ENCODE assay signal across 35 cellular contexts in the genomic region with DNA sequence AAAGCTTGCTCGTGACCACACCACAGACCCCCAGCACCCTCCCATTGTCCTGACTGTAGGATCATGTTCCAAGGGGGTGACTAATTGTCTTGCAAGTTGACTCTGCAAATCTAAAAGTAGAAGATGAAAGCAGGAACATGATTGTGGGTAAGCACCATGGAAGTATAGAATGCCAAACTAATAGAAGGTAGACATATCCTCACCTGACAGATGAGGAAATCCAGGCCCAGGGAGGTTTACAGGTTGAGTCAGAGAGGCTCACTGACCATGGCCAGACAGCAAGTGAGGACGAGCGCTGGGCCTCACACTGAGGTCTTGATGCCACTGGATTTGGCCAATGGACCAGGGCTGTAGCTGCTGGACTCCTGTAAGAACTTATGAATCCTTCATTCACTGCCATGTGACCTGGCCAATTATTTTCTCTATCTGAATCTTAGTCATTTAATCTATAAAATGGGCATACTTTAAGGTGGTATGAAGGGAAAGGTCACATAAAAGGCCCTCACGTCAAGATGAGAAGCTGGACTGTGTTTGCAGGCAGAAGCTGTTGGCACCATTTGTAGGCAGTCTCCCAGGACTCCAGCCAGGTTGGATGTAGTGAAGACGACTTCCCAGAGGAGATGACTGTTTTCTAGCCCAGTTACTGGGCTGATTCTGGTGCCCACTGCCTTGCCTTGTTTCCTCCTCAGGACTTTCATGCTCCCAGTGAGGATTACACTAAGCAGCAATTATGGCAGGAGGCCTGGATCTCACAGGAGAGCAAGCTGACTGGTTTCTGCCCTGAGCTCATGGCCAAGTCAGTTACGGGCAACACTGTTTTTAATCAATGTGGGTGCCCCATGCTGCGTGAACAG. TPM values are rescaled to one million over a fixed set of nuclear protein-coding genes. Genes with fewer than 3 reads are reported as not detected.
"Had no signal": no experiment of that assay in that cellular context is flagged by ENCODE, and none has a peak within 500 bp of the region (broad histone marks: within the 10 kb centered on the region; RNA-seq: fewer than 3 reads in every experiment).

No MANE protein-coding gene starts in this region.

- H3K27me3 ChIP-seq: SJSA1 had no signal

- H3K27ac Mint-ChIP-seq: activated CD4-positive, alpha-beta T cell treated with anti-CD3 and anti-CD28 coated beads for 36 hours; activated CD4-positive, alpha-beta T cell treated with anti-CD3 and anti-CD28 coated beads, Interleukin-2, amount 10 ng/mL, durations not matched to agents 7 days and 5 days; activated CD8-positive, alpha-beta T cell treated with anti-CD3 and anti-CD28 coated beads, Interleukin-2, amount 10 ng/mL, durations not matched to agents 7 days and 5 days; activated naive CD4-positive, alpha-beta T cell treated with anti-CD3 and anti-CD28 coated beads, Interleukin-2, amount 10 ng/mL, durations not matched to agents 7 days and 5 days; activated naive CD8-positive, alpha-beta T cell; activated naive CD8-positive, alpha-beta T cell treated with anti-CD3 and anti-CD28 coated beads, Interleukin-2, amount 50 U/mL, for 24 hours; brain; T-helper 1 cell treated with Interleukin-12 subunit alpha and Interleukin-12 subunit beta and Interleukin-4 antibody, amounts not matched to agents 30 μg/mL and 1 μg/mL, for 36 hours; T-helper 2 cell treated with Interferon-gamma antibody and Interleukin-4, amounts not matched to agents 5 μg/mL and 100 μg/mL, for 36 hours; WTC11 had no signal

- DNase-seq: activated CD4-positive, alpha-beta T cell treated with anti-CD3 and anti-CD28 coated beads for 36 hours; activated CD4-positive, alpha-beta T cell treated with anti-CD3 and anti-CD28 coated beads, Interleukin-2, amount 10 ng/mL, durations not matched to agents 7 days and 5 days; activated CD4-positive, alpha-beta T cell treated with anti-CD3 and anti-CD28 coated beads, Interleukin-2, amount 50 U/mL, for 48 hours; activated CD8-positive, alpha-beta memory T cell treated with anti-CD3 and anti-CD28 coated beads, Interleukin-2, amount 50 U/mL, for 48 hours; activated CD8-positive, alpha-beta T cell treated with anti-CD3 and anti-CD28 coated beads, Interleukin-2, amount 10 ng/mL, durations not matched to agents 7 days and 5 days; activated effector memory CD4-positive, alpha-beta T cell treated with Interleukin-2 at 50 U/mL for 16 hours; activated naive CD4-positive, alpha-beta T cell treated with anti-CD3 and anti-CD28 coated beads, Interleukin-2, amount 10 ng/mL, durations not matched to agents 7 days and 5 days; activated naive CD8-positive, alpha-beta T cell treated with anti-CD3 and anti-CD28 coated beads, Interleukin-2, amount 50 U/mL, for 24 hours; activated T-cell treated with anti-CD3 and anti-CD28 coated beads, Interleukin-2, amount 50 U/mL, for 48 hours; anterior cingulate cortex; caudate nucleus; KG1; NCI-H1092 treated with DMSO at 0.1 percent for 48 hours; NCI-H146; NCI-H187; NCI-H2029 treated with DMSO at 0.1 percent for 48 hours; NCI-H2107; NCI-H2171; NCI-H446 treated with DMSO at 0.1 percent for 48 hours; NCI-H524; NCI-H69; NCI-H82; SHP77 treated with DMSO at 0.1 percent for 48 hours; SK-N-SH had no signal

- H3K4me1 ChIP-seq: SJSA1 had no signal

- H3K27ac ChIP-seq: SJSA1 had no signal

- H3K36me3 Mint-ChIP-seq: activated naive CD4-positive, alpha-beta T cell treated with anti-CD3 and anti-CD28 coated beads, Interleukin-2, amount 10 ng/mL, durations not matched to agents 7 days and 5 days; activated naive CD8-positive, alpha-beta T cell; brain had no signal

- H3K9me3 ChIP-seq: SJSA1, SK-N-SH had no signal

- H3K27me3 Mint-ChIP-seq: activated CD4-positive, alpha-beta T cell treated with anti-CD3 and anti-CD28 coated beads for 36 hours; activated CD4-positive, alpha-beta T cell treated with anti-CD3 and anti-CD28 coated beads, Interleukin-2, amount 10 ng/mL, durations not matched to agents 7 days and 5 days; activated naive CD8-positive, alpha-beta T cell; activated naive CD8-positive, alpha-beta T cell treated with anti-CD3 and anti-CD28 coated beads, Interleukin-2, amount 50 U/mL, for 24 hours had no signal

- H3K4me3 ChIP-seq: SJSA1 had no signal

- H3K4me3 Mint-ChIP-seq: activated CD4-positive, alpha-beta T cell treated with anti-CD3 and anti-CD28 coated beads for 36 hours; activated CD4-positive, alpha-beta T cell treated with anti-CD3 and anti-CD28 coated beads, Interleukin-2, amount 10 ng/mL, durations not matched to agents 7 days and 5 days; activated CD8-positive, alpha-beta T cell treated with anti-CD3 and anti-CD28 coated beads, Interleukin-2, amount 10 ng/mL, durations not matched to agents 7 days and 5 days; activated naive CD4-positive, alpha-beta T cell treated with anti-CD3 and anti-CD28 coated beads, Interleukin-2, amount 10 ng/mL, durations not matched to agents 7 days and 5 days; activated naive CD8-positive, alpha-beta T cell; activated naive CD8-positive, alpha-beta T cell treated with anti-CD3 and anti-CD28 coated beads, Interleukin-2, amount 50 U/mL, for 24 hours; brain; T-helper 1 cell treated with Interleukin-12 subunit alpha and Interleukin-12 subunit beta and Interleukin-4 antibody, amounts not matched to agents 30 μg/mL and 1 μg/mL, for 36 hours; T-helper 2 cell treated with Interferon-gamma antibody and Interleukin-4, amounts not matched to agents 5 μg/mL and 100 μg/mL, for 36 hours; WTC11 had no signal

- ATAC-seq: activated CD4-positive, alpha-beta T cell treated with anti-CD3 and anti-CD28 coated beads for 36 hours; activated CD4-positive, CD25-positive, alpha-beta regulatory T cell treated with anti-CD3 and anti-CD28 coated beads, Interleukin-2, amount 50 U/mL, for 24 hours; activated CD8-positive, alpha-beta T cell treated with anti-CD3 and anti-CD28 coated beads, Interleukin-2, amount 10 ng/mL, durations not matched to agents 7 days and 5 days; activated naive CD8-positive, alpha-beta T cell treated with anti-CD3 and anti-CD28 coated beads, Interleukin-2, amount 50 U/mL, for 24 hours; Panc1; WTC11 had no signal

- H3K9me3 Mint-ChIP-seq: activated CD4-positive, alpha-beta T cell treated with anti-CD3 and anti-CD28 coated beads, Interleukin-2, amount 10 ng/mL, durations not matched to agents 7 days and 5 days; activated naive CD4-positive, alpha-beta T cell treated with anti-CD3 and anti-CD28 coated beads, Interleukin-2, amount 10 ng/mL, durations not matched to agents 7 days and 5 days; activated naive CD8-positive, alpha-beta T cell treated with anti-CD3 and anti-CD28 coated beads, Interleukin-2, amount 50 U/mL, for 24 hours; T-helper 1 cell treated with Interleukin-12 subunit alpha and Interleukin-12 subunit beta and Interleukin-4 antibody, amounts not matched to agents 30 μg/mL and 1 μg/mL, for 36 hours; T-helper 2 cell treated with Interferon-gamma antibody and Interleukin-4, amounts not matched to agents 5 μg/mL and 100 μg/mL, for 36 hours had no signal

- H3K36me3 ChIP-seq: SJSA1 had no signal

- H3K4me1 Mint-ChIP-seq: activated naive CD4-positive, alpha-beta T cell treated with anti-CD3 and anti-CD28 coated beads, Interleukin-2, amount 10 ng/mL, durations not matched to agents 7 days and 5 days; brain; WTC11 had no signal

RNA-seq across cellular contexts. Expression of gene GAB4, which starts 54.6 kb away (rescaled TPM):
- total RNA-seq: activated CD4-positive, alpha-beta T cell treated with anti-CD3 and anti-CD28 coated beads for 36 hours; activated CD4-positive, alpha-beta T cell treated with anti-CD3 and anti-CD28 coated beads, Interleukin-2, amount 10 ng/mL, durations not matched to agents 7 days and 5 days; activated CD8-positive, alpha-beta T cell treated with anti-CD3 and anti-CD28 coated beads, Interleukin-2, amount 10 ng/mL, durations not matched to agents 7 days and 5 days; bronchial epithelial cell; LHCN-M2; RPMI7951; SJSA1 had no signal
